In genomic region chr1:155255243-155256100, GRCh38 we compare ENCODE assay signal across 8 cellular contexts. TPM values are rescaled to one million over a fixed set of nuclear protein-coding genes. Genes with fewer than 3 reads are reported as not detected.
DNase-seq lines count a peak whose midpoint lies in the region; ATAC-seq and TF ChIP-seq lines count a peak whose summit lies in the region.

TSS of gene ENTREP3 (minus strand) at chr1:155255483. CDS start at chr1:155254877, 606 bp downstream.

- H3K36me3 ChIP-seq in endocrine pancreas (ENCODE audit: control insufficient read depth, insufficient read depth, low read length) (no peaks in the 10 kb centered on the region), mesenchymal stem cell (ENCODE audit: control insufficient read depth in 1 of 2, insufficient read depth in 2 of 2, low read depth in 1 of 2, low read length in 2 of 2) (peaks cover 36 to 41% of the 10 kb centered on the region in 2 experiments)

- H3K4me3 Mint-ChIP-seq in activated CD8-positive, alpha-beta memory T cell treated with anti-CD3 and anti-CD28 coated beads, Interleukin-2, amount 10 ng/mL, durations not matched to agents 7 days and 5 days = peak within 1 kb of the TSS; percentile 71

- H3K4me1 ChIP-seq in endocrine pancreas (ENCODE audit: control insufficient read depth, insufficient read depth, low read length) (no peaks in the 10 kb centered on the region), mesenchymal stem cell (ENCODE audit: control insufficient read depth, insufficient read depth, low read depth, low read length) (peaks cover 30% of the 10 kb centered on the region)

- H2BK12ac ChIP-seq in mesenchymal stem cell (ENCODE audit: low read length in 2 of 2) = peak within 1 kb of the TSS; percentile 72 to 96

- no peaks in the 10 kb centered on the region for H3K9me3 ChIP-seq in endocrine pancreas (ENCODE audit: control insufficient read depth, low read length)
- H3K9me3 ChIP-seq in mesenchymal stem cell (ENCODE audit: control insufficient read depth, low read length) = no peaks in the 10 kb centered on the region

- H3K27ac Mint-ChIP-seq in activated CD8-positive, alpha-beta memory T cell treated with anti-CD3 and anti-CD28 coated beads, Interleukin-2, amount 10 ng/mL, durations not matched to agents 7 days and 5 days = peak within 1 kb of the TSS; percentile 59

- CTCF ChIA-PET in activated CD8-positive, alpha-beta memory T cell treated with anti-CD3 and anti-CD28 coated beads, Interleukin-2, amount 10 ng/mL, durations not matched to agents 7 days and 5 days (lab: Charles Lee) = interaction anchor here (0.6 to 3.4 kb wide), 4 partner anchors 17 to 68 kb away, joined by 3 to 12 read pairs (median 4); no protein-coding TSS in a partner anchor

- peak within 1 kb of the TSS; percentile 95 to 96 for H3K18ac ChIP-seq in mesenchymal stem cell (ENCODE audit: low read depth in 1 of 2, low read length in 2 of 2)

- no peak for TF ChIP-seq CTCF in HL-60 (IDR thresholded peaks at IDR 0.05; ENCODE audit: insufficient read depth, low read length)

- H3K4ac ChIP-seq in mesenchymal stem cell (ENCODE audit: low read depth in 1 of 2, low read length in 2 of 2) = peak within 1 kb of the TSS; percentile 85 to 94

- H3K79me1 ChIP-seq in mesenchymal stem cell (replicated peaks; ENCODE audit: low read length, poor library complexity, severe bottlenecking) = peaks cover 23% of the 10 kb centered on the region

- H3K4me3 ChIP-seq in HL-60 (replicated peaks; ENCODE audit: insufficient read depth, low read length) (peak within 1 kb of the TSS; percentile 80), endocrine pancreas (ENCODE audit: control insufficient read depth, insufficient read depth, low read length) (peak within 1 kb of the TSS; percentile 3), mesenchymal stem cell (ENCODE audit: insufficient read depth in 1 of 2, low read depth in 1 of 2, low read length in 2 of 2) (peak within 1 kb of the TSS; percentile 79 to 95)

- H2BK120ac ChIP-seq in mesenchymal stem cell (ENCODE audit: low read depth, low read length) = peak within 1 kb of the TSS; percentile 62

- peak within 1 kb of the TSS; percentile 48 for H3K27ac ChIP-seq in HL-60 (replicated peaks)
- peak within 1 kb of the TSS; percentile 92 for H3K27ac ChIP-seq in mesenchymal stem cell (ENCODE audit: low read length, poor library complexity, severe bottlenecking)

- peak; percentile 73 for ATAC-seq in activated CD8-positive, alpha-beta memory T cell treated with anti-CD3 and anti-CD28 coated beads, Interleukin-2, amount 10 ng/mL, durations not matched to agents 7 days and 5 days

- H2BK15ac ChIP-seq in mesenchymal stem cell (ENCODE audit: low read depth, poor library complexity, severe bottlenecking) = peak within 1 kb of the TSS; percentile 88

- peak within 1 kb of the TSS; percentile 8 for H2AK5ac ChIP-seq in mesenchymal stem cell (ENCODE audit: low read length, severe bottlenecking)

- H3K23ac ChIP-seq in mesenchymal stem cell (ENCODE audit: low read length in 2 of 2) = peak within 1 kb of the TSS in 1 of 2 experiments; percentile 75

- 5% methylated on average over 44 of the region's 57 CpGs for WGBS in mesenchymal stem cell

- H2BK5ac ChIP-seq in mesenchymal stem cell (ENCODE audit: low read depth, low read length, poor library complexity, severe bottlenecking) = peak within 1 kb of the TSS; percentile 61

- H3K14ac ChIP-seq in mesenchymal stem cell (ENCODE audit: low read length in 2 of 2) = peak within 1 kb of the TSS in 1 of 2 experiments; percentile 89

- peak within 1 kb of the TSS; percentile 65 for H2AFZ ChIP-seq in mesenchymal stem cell (ENCODE audit: low read depth, low read length)

- DNase-seq in NCI-H1436 (lab: John Stamatoyannopoulos, UW) = peak; percentile 87
- no peak for DNase-seq in NCI-H1436 treated with DMSO at 0.1 percent for 48 hours (lab: John Stamatoyannopoulos, UW)
- peak; percentile 70 to 75 for DNase-seq in HL-60 (ENCODE audit: low read depth in 1 of 2, low spot score in 1 of 2)
- DNase-seq in NOMO-1 treated with dmso at 0.1 percent for 144 hours (lab: John Stamatoyannopoulos, UW; ENCODE audit: unreplicated experiment) = peak; percentile 51
- peak; percentile 84 for DNase-seq in activated CD8-positive, alpha-beta memory T cell treated with anti-CD3 and anti-CD28 coated beads, Interleukin-2, amount 10 ng/mL, durations not matched to agents 7 days and 5 days
- DNase-seq in mesenchymal stem cell = peak; percentile 88
- peak; percentile 56 for DNase-seq in stimulated activated CD8-positive, alpha-beta memory T cell treated with anti-CD3 and anti-CD28 coated beads, Interleukin-12 subunit alpha, Interleukin-12 subunit beta, amount 100 ng/mL, for 4 hours (ENCODE audit: low read depth)

- peak within 1 kb of the TSS; percentile 98 for H4K8ac ChIP-seq in mesenchymal stem cell (ENCODE audit: low read length)

- H3K9ac ChIP-seq in endocrine pancreas (ENCODE audit: control insufficient read depth, insufficient read depth, low read length) = peak within 1 kb of the TSS; percentile 76
- H3K9ac ChIP-seq in mesenchymal stem cell (ENCODE audit: low read length) = peak within 1 kb of the TSS; percentile 94

- H3K36me3 Mint-ChIP-seq in activated CD8-positive, alpha-beta memory T cell treated with anti-CD3 and anti-CD28 coated beads, Interleukin-2, amount 10 ng/mL, durations not matched to agents 7 days and 5 days = peaks cover 18% of the 10 kb centered on the region

- H4K91ac ChIP-seq in mesenchymal stem cell (ENCODE audit: low read length) = peak within 1 kb of the TSS; percentile 92

- peaks cover 34% of the 10 kb centered on the region for H3K4me1 Mint-ChIP-seq in activated CD8-positive, alpha-beta memory T cell treated with anti-CD3 and anti-CD28 coated beads, Interleukin-2, amount 10 ng/mL, durations not matched to agents 7 days and 5 days

- no peaks in the 10 kb centered on the region for H3K27me3 Mint-ChIP-seq in activated CD8-positive, alpha-beta memory T cell treated with anti-CD3 and anti-CD28 coated beads, Interleukin-2, amount 10 ng/mL, durations not matched to agents 7 days and 5 days

- H3K9me3 Mint-ChIP-seq in activated CD8-positive, alpha-beta memory T cell treated with anti-CD3 and anti-CD28 coated beads, Interleukin-2, amount 10 ng/mL, durations not matched to agents 7 days and 5 days (ENCODE audit: low read depth) = no peaks in the 10 kb centered on the region

- H3K27me3 ChIP-seq in HL-60 (ENCODE audit: insufficient read depth, poor library complexity, severe bottlenecking) = no peaks in the 10 kb centered on the region
- H3K27me3 ChIP-seq in endocrine pancreas (ENCODE audit: control insufficient read depth, insufficient read depth, low read length) = no peaks in the 10 kb centered on the region
- H3K27me3 ChIP-seq in mesenchymal stem cell (ENCODE audit: control insufficient read depth in 1 of 2, insufficient read depth in 1 of 2, low read length in 2 of 2) = no peaks in the 10 kb centered on the region

- peak within 1 kb of the TSS; percentile 66 for H3K4me2 ChIP-seq in mesenchymal stem cell (ENCODE audit: low read length, poor library complexity, severe bottlenecking)

RNA-seq across cellular contexts. Expression of gene ENTREP3, which starts in this region (rescaled TPM):
- total RNA-seq in activated CD8-positive, alpha-beta memory T cell treated with anti-CD3 and anti-CD28 coated beads, Interleukin-2, amount 10 ng/mL, durations not matched to agents 7 days and 5 days = 10 to 100 TPM; 30.7 to 32.3 TPM
- 48.4 TPM for polyA plus RNA-seq in mesenchymal stem cell (2013, experiment 1 of 2)
- 49.3 TPM for polyA plus RNA-seq in mesenchymal stem cell (2013, experiment 2 of 2)

Comparison
In these comparisons a context has a peak if more than half of its experiments do, and no peak if none do; other contexts are left out.
1. H3K4me3 ChIP-seq: peak in every context shown above with its lines; median percentile 87 in mesenchymal stem cell; 80 in HL-60; 3 in endocrine pancreas.